Comparison of ENCODE assay signal across 2 cellular contexts in genomic region chrX:122835886-122836285, GRCh38.
TF ChIP-seq lines count a peak whose summit lies in the region.

No MANE protein-coding gene starts in this region.

TF ChIP-seq in SK-N-SH treated with all-trans-retinoic acid at 6 μM for 48 hours, 23 proteins besides CTCF, POLR2A, EP300 and RAD21 (continued from another document):
- 0 out of 2 replicates have a peak, but pooled peaks have one; percentile 32 for TF ChIP-seq TSHZ2 (CRISPR knock-in tag; IDR thresholded peaks at IDR 0.05)

TF ChIP-seq in SK-N-SH, 30 proteins besides CTCF, POLR2A, EP300 and RAD21 (continued from another document):
- TF ChIP-seq TEAD4 (IDR thresholded peaks at IDR 0.05; ENCODE audit: borderline replicate concordance, insufficient read depth) = no peak
- no peak for TF ChIP-seq YY1 (IDR thresholded peaks at IDR 0.05; ENCODE audit: low read depth)
- no peak for TF ChIP-seq GATA2 (CRISPR knock-in tag; IDR thresholded peaks at IDR 0.05)
- TF ChIP-seq REST (IDR thresholded peaks at IDR 0.05; ENCODE audit: low read depth, low read length) = no peak
- no peak for TF ChIP-seq FOXJ3 (CRISPR knock-in tag; IDR thresholded peaks at IDR 0.05)
- TF ChIP-seq MXI1 (IDR thresholded peaks at IDR 0.05; ENCODE audit: low read depth, low read length) = no peak
- TF ChIP-seq FOSL2 (IDR thresholded peaks at IDR 0.05; ENCODE audit: borderline replicate concordance, low read depth) = no peak
- no peak for TF ChIP-seq JUND (IDR thresholded peaks at IDR 0.05)
- TF ChIP-seq SMC3 (IDR thresholded peaks at IDR 0.05; ENCODE audit: low read depth, low read length) = no peak
- no peak for TF ChIP-seq IRF3 (IDR thresholded peaks at IDR 0.05; ENCODE audit: low read depth, low read length)
